16 cellular contexts compared by ENCODE assay signal in genomic region chr10:13589316-13589715, GRCh38. TPM values are rescaled to one million over a fixed set of nuclear protein-coding genes. Genes with fewer than 3 reads are reported as not detected.
A peak's percentile ranks its signal among the peaks of the same experiment; 100 is the strongest.
DNase-seq lines count a peak whose midpoint lies in the region; ATAC-seq, FAIRE-seq and TF ChIP-seq lines count a peak whose summit lies in the region.
"Had no signal": no experiment of that assay in that cellular context is flagged by ENCODE, and none has a peak within 500 bp of the region (broad histone marks: within the 10 kb centered on the region; RNA-seq: fewer than 3 reads in every experiment).

No MANE protein-coding gene starts in this region.

- TF ChIP-seq CTCF in AG10803 (conservative IDR thresholded peaks at IDR 0.05; ENCODE audit: low read length) (0 out of 2 replicates have a peak, but pooled peaks have one; percentile 5), keratinocyte (optimal IDR thresholded peaks at IDR 0.05 in 1 of 3, IDR thresholded peaks at IDR 0.05 in 1 of 3, conservative IDR thresholded peaks at IDR 0.05 in 1 of 3; ENCODE audit: extremely low read depth in 1 of 3, insufficient read depth in 2 of 3, low read length in 3 of 3) (peak in 2 of 3 experiments; percentile 9 to 20), vagina (IDR thresholded peaks at IDR 0.05) (no peak)

- H3K36me3 ChIP-seq in keratinocyte (ENCODE audit: control insufficient read depth in 2 of 2, extremely low read depth in 1 of 2, insufficient read depth in 2 of 2, low read length in 2 of 2) (peaks cover 3 to 9% of the 10 kb centered on the region in 2 experiments), vagina (no peaks in the 10 kb centered on the region)

- H3K9me3 Mint-ChIP-seq in activated T-helper 17 cell treated with anti-CD3 and anti-CD28 coated beads, Interleukin-2, amount 50 U/mL, for 72 hours = no peaks in the 10 kb centered on the region
- H3K9me3 Mint-ChIP-seq: activated CD4-positive, alpha-beta memory T cell treated with anti-CD3 and anti-CD28 coated beads for 36 hours; dendritic cell treated with granulocyte-macrophage colony-stimulating factor and Interleukin-4, amounts not matched to agents 40 ng/mL and 50 ng/mL, for 4 days; stimulated activated naive CD8-positive, alpha-beta T cell treated with anti-CD3 and anti-CD28 coated beads, Interleukin-15, amount 100 ng/mL, for 72 hours had no signal

- no peak for TF ChIP-seq POLR2A in H54 (IDR thresholded peaks at IDR 0.05; ENCODE audit: low read depth, low read length)
- TF ChIP-seq POLR2A in vagina (IDR thresholded peaks at IDR 0.05) = no peak

- no peaks in the 10 kb centered on the region for H3K9me1 ChIP-seq in keratinocyte (ENCODE audit: control insufficient read depth, extremely low read depth, insufficient read depth, low read length)

- H3K27ac Mint-ChIP-seq in activated T-helper 17 cell treated with anti-CD3 and anti-CD28 coated beads, Interleukin-2, amount 50 U/mL, for 72 hours = no peak overlapping the region
- H3K27ac Mint-ChIP-seq: activated CD4-positive, alpha-beta memory T cell treated with anti-CD3 and anti-CD28 coated beads for 36 hours; dendritic cell treated with granulocyte-macrophage colony-stimulating factor and Interleukin-4, amounts not matched to agents 40 ng/mL and 50 ng/mL, for 4 days; stimulated activated naive CD8-positive, alpha-beta T cell treated with anti-CD3 and anti-CD28 coated beads, Interleukin-15, amount 100 ng/mL, for 72 hours had no signal

- H4K20me1 ChIP-seq in keratinocyte (ENCODE audit: control insufficient read depth, extremely low read depth, insufficient read depth, low read length) = no peaks in the 10 kb centered on the region

- no peak for DNase-seq in AG10803 (ENCODE audit: low read depth)
- no peak for DNase-seq in H54 (ENCODE audit: insufficient read length, low spot score)
- no peak for DNase-seq in keratinocyte (ENCODE audit: low read depth, low spot score)
- DNase-seq in vagina (ENCODE audit: extremely low spot score in 2 of 2) = no peak
- no peak for DNase-seq in RPMI8226
- DNase-seq: activated CD4-positive, alpha-beta memory T cell treated with anti-CD3 and anti-CD28 coated beads for 36 hours; DMS 273 treated with DMSO at 0.1 percent for 48 hours; NCI-H345; posterior cingulate gyrus; stimulated activated CD4-positive, alpha-beta T cell treated with anti-CD3 and anti-CD28 coated beads, Interleukin-15, amount 100 ng/mL, for 24 hours; stimulated activated naive CD8-positive, alpha-beta T cell treated with anti-CD3 and anti-CD28 coated beads, Interleukin-15, amount 100 ng/mL, for 72 hours had no signal

- ATAC-seq in activated T-helper 17 cell treated with anti-CD3 and anti-CD28 coated beads, Interleukin-2, amount 50 U/mL, for 72 hours (replicated peaks) = no peak
- no peak for ATAC-seq in HG02973 (IDR thresholded peaks at IDR 0.05; ENCODE audit: unreplicated experiment)
- no peak for ATAC-seq in HG02642 (IDR thresholded peaks at IDR 0.05; ENCODE audit: poor library complexity, unreplicated experiment)
- ATAC-seq: SK-N-SH treated with all-trans-retinoic acid at 6 μM for 48 hours; stimulated activated naive CD8-positive, alpha-beta T cell treated with anti-CD3 and anti-CD28 coated beads, Interleukin-15, amount 100 ng/mL, for 72 hours had no signal

- H3K79me2 ChIP-seq in keratinocyte (ENCODE audit: control insufficient read depth, insufficient read depth, low read length) = peaks cover 51% of the 10 kb centered on the region

- no peak overlapping the region for H3K9ac ChIP-seq in keratinocyte (ENCODE audit: control insufficient read depth, extremely low read depth, insufficient read depth, low read length)

- dilution Hi-C loops in keratinocyte (cut with MboI; ENCODE audit: extremely low pct_ligation_motif_present, low sequenced_read_pairs) = no loop called here

- intact Hi-C loops in vagina (cut with DNase I) = no loop called here

- H3K4me3 Mint-ChIP-seq in activated T-helper 17 cell treated with anti-CD3 and anti-CD28 coated beads, Interleukin-2, amount 50 U/mL, for 72 hours = peak overlapping the region; percentile 100
- H3K4me3 Mint-ChIP-seq: dendritic cell treated with granulocyte-macrophage colony-stimulating factor and Interleukin-4, amounts not matched to agents 40 ng/mL and 50 ng/mL, for 4 days had no signal

- no peak overlapping the region for H3K4me2 ChIP-seq in keratinocyte (ENCODE audit: control insufficient read depth, extremely low read depth, insufficient read depth, low read depth, low read length)

- H3K27me3 Mint-ChIP-seq in activated T-helper 17 cell treated with anti-CD3 and anti-CD28 coated beads, Interleukin-2, amount 50 U/mL, for 72 hours = peaks cover 4% of the 10 kb centered on the region

- no peak overlapping the region for H3K27ac ChIP-seq in keratinocyte (ENCODE audit: control insufficient read depth, insufficient read depth, low read length)
- H3K27ac ChIP-seq in vagina = no peak overlapping the region

- H3K9me3 ChIP-seq in keratinocyte (ENCODE audit: control insufficient read depth, low read depth, low read length) = no peaks in the 10 kb centered on the region
- H3K9me3 ChIP-seq in vagina = no peaks in the 10 kb centered on the region

- FAIRE-seq in H54 (lab: Jason Lieb, UNC) (peak; percentile 81), keratinocyte (lab: Jason Lieb, UNC) (no peak)

- H3K4me1 Mint-ChIP-seq in activated T-helper 17 cell treated with anti-CD3 and anti-CD28 coated beads, Interleukin-2, amount 50 U/mL, for 72 hours = peaks cover 15% of the 10 kb centered on the region

- H3K4me1 ChIP-seq in keratinocyte (ENCODE audit: control insufficient read depth, extremely low read depth, insufficient read depth, low read length) = peaks cover 8% of the 10 kb centered on the region
- H3K4me1 ChIP-seq in vagina = peaks cover 33% of the 10 kb centered on the region

- peaks cover 35% of the 10 kb centered on the region for H3K36me3 Mint-ChIP-seq in activated T-helper 17 cell treated with anti-CD3 and anti-CD28 coated beads, Interleukin-2, amount 50 U/mL, for 72 hours (ENCODE audit: low read depth)

- H2AFZ ChIP-seq in keratinocyte (ENCODE audit: control insufficient read depth, low read length) = no peak overlapping the region

- H3K27me3 ChIP-seq in keratinocyte (ENCODE audit: control insufficient read depth, extremely low read depth, insufficient read depth, low read length) (no peaks in the 10 kb centered on the region), vagina (no peaks in the 10 kb centered on the region)

- H3K4me3 ChIP-seq in AG10803 (ENCODE audit: low read length) (no peak overlapping the region), keratinocyte (ENCODE audit: control insufficient read depth in 2 of 3, extremely low read depth in 1 of 3, insufficient read depth in 2 of 3, low read depth in 1 of 3, low read length in 3 of 3) (no peak overlapping the region), vagina (no peak overlapping the region)

RNA-seq across cellular contexts. Expression of gene PRPF18, which starts 2.6 kb away (rescaled TPM):
- 10 to 100 TPM; 18.5 to 22.5 TPM for total RNA-seq in activated T-helper 17 cell treated with anti-CD3 and anti-CD28 coated beads, Interleukin-2, amount 50 U/mL, for 72 hours
- polyA plus RNA-seq in keratinocyte = 12.6 to 28.0 TPM (median 18.8 TPM) in 3 replicates
- polyA plus RNA-seq in keratinocyte (2011; ENCODE audit: low read depth) = 100 TPM
- 18.7 and 25.0 TPM in 2 replicates for polyA plus RNA-seq in keratinocyte (2011; cell fraction: cytosol; rRNA removed)
- 14.4 and 25.8 TPM in 2 replicates for polyA plus RNA-seq in keratinocyte (2011; cell fraction: nucleus; rRNA removed)
- 18.5 and 23.0 TPM in 2 replicates for polyA plus RNA-seq in keratinocyte (2012; ENCODE audit: low replicate concordance)
- 1.3 to 13.9 TPM (median 3.4 TPM) in 3 replicates for polyA minus RNA-seq in keratinocyte
- 7.1 TPM for polyA minus RNA-seq in keratinocyte (2011; cell fraction: cytosol; rRNA and poly(A)+ RNA removed)
- polyA minus RNA-seq in keratinocyte (2011; cell fraction: nucleus; rRNA and poly(A)+ RNA removed) = 7.3 and 21.3 TPM in 2 replicates
- 25.8 TPM for total RNA-seq in vagina

Comparison
In these comparisons a context has a peak if more than half of its experiments do, and no peak if none do; other contexts are left out.
1. CTCF ChIP-seq: peak in AG10803 (single experiment) and keratinocyte (2 of 3); none in vagina (0 of 3).